In the genomic region with DNA sequence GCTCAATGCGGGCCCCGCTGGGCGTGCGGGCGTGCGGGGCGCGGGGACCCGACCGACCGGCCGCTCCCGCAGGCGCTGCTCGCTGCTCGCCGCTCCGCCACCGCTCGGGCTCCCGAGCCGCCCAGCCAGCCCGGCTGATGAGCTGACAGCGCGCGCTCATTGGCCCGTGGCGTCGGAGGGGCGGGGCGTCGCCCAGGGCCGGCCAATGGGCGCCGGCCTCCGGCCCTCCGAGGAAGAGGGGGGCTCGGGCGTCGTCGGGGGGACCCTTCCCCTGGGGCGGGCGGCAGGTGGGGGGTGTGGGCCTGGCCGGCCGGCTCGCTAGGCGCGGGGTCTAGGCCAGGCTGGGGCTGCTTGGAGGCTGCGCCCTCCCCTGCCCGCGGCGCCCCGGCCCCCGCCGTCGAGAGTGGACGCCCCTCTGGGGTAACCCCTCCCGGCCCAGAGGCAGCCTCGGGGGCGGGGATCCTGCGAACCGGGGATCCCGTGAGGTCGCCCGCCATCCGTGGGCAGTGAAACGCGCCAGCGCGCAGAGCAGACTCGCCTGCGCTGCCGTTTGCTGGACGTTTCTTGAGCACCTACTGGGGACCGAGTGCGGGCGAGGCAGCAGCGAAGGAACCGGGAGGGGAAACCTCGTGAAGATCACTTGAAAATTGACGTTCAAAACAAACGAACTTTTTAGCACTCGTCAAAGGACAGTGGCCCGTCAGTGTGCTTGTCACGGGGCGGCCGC, we compare ENCODE assay signal across 9 cellular contexts. TPM values are rescaled to one million over a fixed set of nuclear protein-coding genes. Genes with fewer than 3 reads are reported as not detected.
DNase-seq lines count a peak whose midpoint lies in the region; ATAC-seq, FAIRE-seq and TF ChIP-seq lines count a peak whose summit lies in the region.
"Had no signal": no experiment of that assay in that cellular context is flagged by ENCODE, and none has a peak within 500 bp of the region (broad histone marks: within the 10 kb centered on the region; RNA-seq: fewer than 3 reads in every experiment).

A gene (minus strand): TSS at position 111 of the 727 bp plus-strand sequence. CDS start 111 bp downstream, outside the sequence.

- no peak for TF ChIP-seq POLR2A in GM12891 (IDR thresholded peaks at IDR 0.05; ENCODE audit: low read depth, low read length)
- TF ChIP-seq POLR2A in gastroesophageal sphincter (IDR thresholded peaks at IDR 0.05): peak in 1 of 2 donors; percentile 53

- DNase-seq in GM12891 (ENCODE audit: insufficient read length, low spot score) (peak; percentile 81), NCI-H510A (lab: John Stamatoyannopoulos, UW) (peak; percentile 27), pancreas (peak; percentile 41 to 87 (median 62))
- DNase-seq in activated T-cell treated with anti-CD3 and anti-CD28 coated beads, Interleukin-2, amount 50 U/mL, for 4 hours: peak; percentile 37
- no peak for DNase-seq in effector CD8-positive, alpha-beta T cell (lab: John Stamatoyannopoulos, UW)

- peaks cover 15% of the 10 kb centered on the region for H3K4me1 Mint-ChIP-seq in activated T-cell treated with anti-CD3 and anti-CD28 coated beads, Interleukin-2, amount 50 U/mL, for 4 hours (ENCODE audit: low read depth)

- no peaks in the 10 kb centered on the region for H3K36me3 Mint-ChIP-seq in activated T-cell treated with anti-CD3 and anti-CD28 coated beads, Interleukin-2, amount 50 U/mL, for 4 hours (ENCODE audit: insufficient read depth)

- H3K27me3 ChIP-seq in gastroesophageal sphincter (peaks cover 63% of the 10 kb centered on the region), pancreas (peaks cover 0 to 7% (median 3%) of the 10 kb centered on the region in 4 donors)

- peak within 1 kb of the TSS; percentile 51 to 85 (median 78) for H3K27ac ChIP-seq in gastroesophageal sphincter
- no peak within 1 kb of the TSS for H3K27ac ChIP-seq in pancreas

- TF ChIP-seq CTCF in gastroesophageal sphincter (IDR thresholded peaks at IDR 0.05) (peak in 1 of 4 experiments; percentile 8), pancreas (IDR thresholded peaks at IDR 0.05) (no peak)

- intact Hi-C loops in pancreas (cut with DNase I): loop anchor here in 1 of 3 donors (10.0 kb wide), 1 partner anchor 69 kb away; no protein-coding TSS in a partner anchor

- TF ChIP-seq EP300 in gastroesophageal sphincter (IDR thresholded peaks at IDR 0.05): no peak

- peak; percentile 87 to 89 for ATAC-seq in activated T-cell treated with anti-CD3 and anti-CD28 coated beads, Interleukin-2, amount 50 U/mL, for 4 hours
- ATAC-seq in gastroesophageal sphincter: peak; percentile 85
- peak; percentile 82 to 98 (median 92) for ATAC-seq in pancreas
- no peak for ATAC-seq in HG02938 (IDR thresholded peaks at IDR 0.05; ENCODE audit: unreplicated experiment)
- no peak for ATAC-seq in GM21786 (IDR thresholded peaks at IDR 0.05; ENCODE audit: unreplicated experiment)

- H3K27me3 Mint-ChIP-seq in activated T-cell treated with anti-CD3 and anti-CD28 coated beads, Interleukin-2, amount 50 U/mL, for 4 hours (ENCODE audit: low read depth): peaks cover 59% of the 10 kb centered on the region

- H3K4me3 Mint-ChIP-seq in activated T-cell treated with anti-CD3 and anti-CD28 coated beads, Interleukin-2, amount 50 U/mL, for 4 hours: no peak within 1 kb of the TSS

- FAIRE-seq in GM12891 (lab: Jason Lieb, UNC) (peak; percentile 70), pancreas (lab: Jason Lieb, UNC) (no peak)
- FAIRE-seq: keratinocyte had no signal

- H3K36me3 ChIP-seq in gastroesophageal sphincter: no peaks in the 10 kb centered on the region
- no peaks in the 10 kb centered on the region for H3K36me3 ChIP-seq in pancreas

- H3K4me1 ChIP-seq in gastroesophageal sphincter (peaks cover 0 to 77% (median 18%) of the 10 kb centered on the region in 3 donors), pancreas (peaks cover 0 to 4% (median 0%) of the 10 kb centered on the region in 3 donors)

- H3K9me3 Mint-ChIP-seq in activated T-cell treated with anti-CD3 and anti-CD28 coated beads, Interleukin-2, amount 50 U/mL, for 4 hours: no peaks in the 10 kb centered on the region

- no peaks in the 10 kb centered on the region for H3K9me3 ChIP-seq in gastroesophageal sphincter
- H3K9me3 ChIP-seq in pancreas: no peaks in the 10 kb centered on the region

- peak within 1 kb of the TSS; percentile 62 to 80 for H3K4me3 ChIP-seq in gastroesophageal sphincter
- peak within 1 kb of the TSS in 1 of 4 donors; percentile 27 for H3K4me3 ChIP-seq in pancreas

- no CpG with 5 or more reads among the region's 87 CpGs for WGBS in gastroesophageal sphincter (ENCODE audit: low coverage in 1 of 2), 2 donors
- 4% methylated on average over 62 to 87 of the region's 87 CpGs for WGBS in pancreas, 2 donors

TF ChIP-seq in GM12891, 5 proteins besides CTCF, POLR2A, EP300 and RAD21:
- no peak for TF ChIP-seq SPI1 (IDR thresholded peaks at IDR 0.05; ENCODE audit: low read depth, low read length)
- TF ChIP-seq PAX5 (IDR thresholded peaks at IDR 0.05; ENCODE audit: insufficient read depth, low read length, severe bottlenecking): no peak
- TF ChIP-seq POLR2AphosphoS5 (IDR thresholded peaks at IDR 0.05; ENCODE audit: low read depth, low read length): no peak
- no peak for TF ChIP-seq POU2F2 (IDR thresholded peaks at IDR 0.05; ENCODE audit: low read depth, low read length)
- no peak for TF ChIP-seq TAF1 (IDR thresholded peaks at IDR 0.05; ENCODE audit: low read depth, low read length)

RNA-seq across cellular contexts. Expression of the gene that starts here (rescaled TPM):
- polyA plus RNA-seq in GM12891 (2012; ENCODE audit: low read depth, missing spikeins): 0.01 TPM
- total RNA-seq in activated T-cell treated with anti-CD3 and anti-CD28 coated beads, Interleukin-2, amount 50 U/mL, for 4 hours: under 1 TPM in 1 of 3 donors, not detected in 2; 0.08 TPM
- total RNA-seq in gastroesophageal sphincter (100 to 1,000 TPM in 2 of 4 donors, 10 to 100 TPM in 2; 37.3 to 107 (median 75.9) TPM), pancreas (under 1 TPM in 3 of 6 donors, not detected in 3; 0.12 to 0.41 (median 0.17) TPM)
- polyA plus RNA-seq in pancreas: under 1 TPM; 0.04 to 0.12 TPM
- polyA plus RNA-seq: keratinocyte had no signal

Comparison
In these comparisons a context has a peak if more than half of its experiments do, and no peak if none do; other contexts are left out.
1. RNA of the gene that starts here (total RNA-seq): 37.3 to 107 TPM in gastroesophageal sphincter; 0.12 to 0.41 TPM in pancreas and 0.08 TPM in activated T-cell treated with anti-CD3 and anti-CD28 coated beads, Interleukin-2, amount 50 U/mL, for 4 hours; every median in the first group is over 10 times any median in the second.
2. Peak in DNase-seq and ATAC-seq in activated T-cell treated with anti-CD3 and anti-CD28 coated beads, Interleukin-2, amount 50 U/mL, for 4 hours; RNA of the gene not detected or under 1 TPM.
3. Peak in DNase-seq and ATAC-seq in pancreas; RNA of the gene not detected or under 1 TPM.
4. H3K27ac ChIP-seq: peak in gastroesophageal sphincter (4 of 4); none in pancreas (0 of 4).